ENCODE assay signal across 14 cellular contexts in genomic region chr6:16687045-16687444, GRCh38.
A peak's percentile ranks its signal among the peaks of the same experiment; 100 is the strongest.
DNase-seq lines count a peak whose midpoint lies in the region; ATAC-seq lines count a peak whose summit lies in the region.
"Had no signal": no experiment of that assay in that cellular context is flagged by ENCODE, and none has a peak within 500 bp of the region (broad histone marks: within the 10 kb centered on the region; RNA-seq: fewer than 3 reads in every experiment).

No MANE protein-coding gene starts in this region.

- peaks cover 4 to 7% of the 10 kb centered on the region in 2 donors for H3K36me3 Mint-ChIP-seq in activated T-cell treated with anti-CD3 and anti-CD28 coated beads, Interleukin-2, amount 50 U/mL, for 72 hours (ENCODE audit: insufficient read depth in 2 of 2)
- no peaks in the 10 kb centered on the region for H3K36me3 Mint-ChIP-seq in T-helper 17 cell (ENCODE audit: low read depth)
- H3K36me3 Mint-ChIP-seq in dendritic cell treated with granulocyte-macrophage colony-stimulating factor and Interleukin-4, amounts not matched to agents 40 ng/mL and 50 ng/mL, for 4 days (ENCODE audit: low read depth): peaks cover 19% of the 10 kb centered on the region

- no peaks in the 10 kb centered on the region for H3K27me3 Mint-ChIP-seq in activated T-cell treated with anti-CD3 and anti-CD28 coated beads, Interleukin-2, amount 50 U/mL, for 72 hours (ENCODE audit: low read depth)
- no peaks in the 10 kb centered on the region for H3K27me3 Mint-ChIP-seq in T-helper 17 cell
- H3K27me3 Mint-ChIP-seq in dendritic cell treated with granulocyte-macrophage colony-stimulating factor and Interleukin-4, amounts not matched to agents 40 ng/mL and 50 ng/mL, for 4 days: no peaks in the 10 kb centered on the region

- H3K27ac Mint-ChIP-seq in activated T-cell treated with anti-CD3 and anti-CD28 coated beads, Interleukin-2, amount 50 U/mL, for 72 hours: peak overlapping the region; percentile 91
- H3K27ac Mint-ChIP-seq in T-helper 17 cell: peak overlapping the region; percentile 94
- peak overlapping the region; percentile 88 for H3K27ac Mint-ChIP-seq in dendritic cell treated with granulocyte-macrophage colony-stimulating factor and Interleukin-4, amounts not matched to agents 40 ng/mL and 50 ng/mL, for 4 days

- no peak for DNase-seq in activated T-cell treated with anti-CD3 and anti-CD28 coated beads, Interleukin-2, amount 50 U/mL, for 72 hours
- DNase-seq in activated T-cell treated with anti-CD3 and anti-CD28 coated beads, Interleukin-2, amount 50 U/mL, for 48 hours: no peak
- no peak for DNase-seq in T-helper 17 cell
- no peak for DNase-seq in stimulated activated naive CD8-positive, alpha-beta T cell treated with anti-CD3 and anti-CD28 coated beads, Interleukin-15, Interleukin-2, amounts not matched to agents 100 U/mL and 50 U/mL, for 24 hours
- no peak for DNase-seq in ureter (ENCODE audit: low spot score)
- DNase-seq: hypothalamus, left cardiac atrium, NCI-H1048, NCI-H774, ovary had no signal

- H3K9me3 Mint-ChIP-seq in activated T-cell treated with anti-CD3 and anti-CD28 coated beads, Interleukin-2, amount 50 U/mL, for 72 hours: no peaks in the 10 kb centered on the region
- H3K9me3 Mint-ChIP-seq in dendritic cell treated with granulocyte-macrophage colony-stimulating factor and Interleukin-4, amounts not matched to agents 40 ng/mL and 50 ng/mL, for 4 days: no peaks in the 10 kb centered on the region

- intact Hi-C loops in dendritic cell treated with granulocyte-macrophage colony-stimulating factor and Interleukin-4, amounts not matched to agents 40 ng/mL and 50 ng/mL, for 4 days (cut with micrococcal nuclease): loop anchor here (5.0 kb wide), 1 partner anchor 40 kb away; no protein-coding TSS in a partner anchor

- H3K9me3 ChIP-seq in T-helper 17 cell (ENCODE audit: control insufficient read depth, low read length, poor library complexity, severe bottlenecking): no peaks in the 10 kb centered on the region
- H3K9me3 ChIP-seq: ovary had no signal

- H3K4me3 Mint-ChIP-seq in activated T-cell treated with anti-CD3 and anti-CD28 coated beads, Interleukin-2, amount 50 U/mL, for 72 hours: peak overlapping the region; percentile 71 to 94
- H3K4me3 Mint-ChIP-seq in T-helper 17 cell: peak overlapping the region; percentile 72
- H3K4me3 Mint-ChIP-seq in dendritic cell treated with granulocyte-macrophage colony-stimulating factor and Interleukin-4, amounts not matched to agents 40 ng/mL and 50 ng/mL, for 4 days: peak overlapping the region; percentile 62

- no peak for ATAC-seq in activated T-cell treated with anti-CD3 and anti-CD28 coated beads, Interleukin-2, amount 50 U/mL, for 72 hours (replicated peaks in 1 of 2)
- no peak for ATAC-seq in T-helper 17 cell
- ATAC-seq in stimulated activated naive CD8-positive, alpha-beta T cell treated with anti-CD3 and anti-CD28 coated beads, Interleukin-15, Interleukin-2, amounts not matched to agents 100 U/mL and 50 U/mL, for 24 hours: peak; percentile 6
- ATAC-seq in HG03571 (IDR thresholded peaks at IDR 0.05; ENCODE audit: unreplicated experiment): no peak
- no peak for ATAC-seq in GM19328 (IDR thresholded peaks at IDR 0.05; ENCODE audit: unreplicated experiment)
- ATAC-seq: K562, left cardiac atrium had no signal

- H3K4me1 Mint-ChIP-seq in activated T-cell treated with anti-CD3 and anti-CD28 coated beads, Interleukin-2, amount 50 U/mL, for 72 hours (ENCODE audit: low read depth): peaks cover 100% of the 10 kb centered on the region
- peaks cover 44% of the 10 kb centered on the region for H3K4me1 Mint-ChIP-seq in T-helper 17 cell
- peaks cover 69% of the 10 kb centered on the region for H3K4me1 Mint-ChIP-seq in dendritic cell treated with granulocyte-macrophage colony-stimulating factor and Interleukin-4, amounts not matched to agents 40 ng/mL and 50 ng/mL, for 4 days (ENCODE audit: low read depth)
